In the genomic region with DNA sequence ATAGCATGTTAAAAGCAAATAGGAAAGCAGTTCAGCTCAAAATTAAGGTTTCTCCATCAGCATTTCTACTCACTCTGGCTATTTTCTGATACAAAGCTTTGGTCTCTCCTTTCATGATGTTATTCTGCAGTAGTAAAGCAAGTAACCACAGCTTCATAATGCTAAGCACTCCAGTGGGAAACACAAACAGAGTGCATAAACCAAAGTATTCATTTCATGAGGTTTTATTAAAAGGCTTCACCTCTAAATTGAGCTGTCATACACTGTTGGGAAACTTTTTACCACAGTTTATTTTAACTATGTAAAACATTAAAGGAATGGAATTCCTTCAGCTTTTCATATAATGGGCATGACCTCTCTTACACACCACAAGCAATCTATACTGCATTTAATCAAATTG, we compare ENCODE assay signal across 29 cellular contexts.
"Had no signal": no experiment of that assay in that cellular context is flagged by ENCODE, and none has a peak within 500 bp of the region (broad histone marks: within the 10 kb centered on the region; RNA-seq: fewer than 3 reads in every experiment).

No MANE protein-coding gene starts in this region.

- H3K79me2 ChIP-seq: parathyroid adenoma had no signal

- H3K4me3 Mint-ChIP-seq: activated CD4-positive, alpha-beta T cell treated with anti-CD3 and anti-CD28 coated beads, Interleukin-2, amount 10 ng/mL, durations not matched to agents 7 days and 5 days; activated CD8-positive, alpha-beta memory T cell treated with anti-CD3 and anti-CD28 coated beads, Interleukin-2, amount 10 ng/mL, durations not matched to agents 7 days and 5 days; activated CD8-positive, alpha-beta T cell treated with anti-CD3 and anti-CD28 coated beads for 36 hours; activated naive CD4-positive, alpha-beta T cell treated with anti-CD3 and anti-CD28 coated beads, Interleukin-2, amount 50 U/mL, for 24 hours; activated T-helper 1 cell treated with anti-CD3 and anti-CD28 coated beads, Interleukin-12 subunit alpha, Interleukin-12 subunit beta, Interleukin-2, Interleukin-4 antibody, amounts not matched to agents 30 ng/mL and 10 ng/mL and 1 ng/mL, durations not matched to agents 14 hours and 24 hours and 36 hours; endodermal cell; immature natural killer cell; mesothelial cell of epicardium; natural killer cell treated with Interleukin-12 subunit alpha and Interleukin-12 subunit beta and Interleukin-15 and Interleukin-18, amount 100 ng/mL, for 72 hours; stimulated activated naive B cell treated with anti-CD40 and anti-IgM and Interleukin-4, amounts not matched to agents 10 μg/mL and 1 μg/mL and 100 μg/mL, for 72 hours had no signal

- H3K27me3 ChIP-seq: esophagus squamous epithelium, left lung, neutrophil, transverse colon had no signal

- H3K9me3 ChIP-seq: esophagus squamous epithelium, neutrophil, transverse colon had no signal

- H3K27ac ChIP-seq: coronary artery, esophagus squamous epithelium, left lung, neutrophil, parathyroid adenoma, transverse colon, WERI-Rb-1 had no signal

- DNase-seq: activated CD4-positive, alpha-beta T cell treated with anti-CD3 and anti-CD28 coated beads, Interleukin-2, amount 10 ng/mL, durations not matched to agents 7 days and 5 days; activated CD4-positive, CD25-positive, alpha-beta regulatory T cell treated with anti-CD3 and anti-CD28 coated beads, Interleukin-2, amount 50 U/mL, for 72 hours; activated CD8-positive, alpha-beta memory T cell treated with anti-CD3 and anti-CD28 coated beads, Interleukin-2, amount 10 ng/mL, durations not matched to agents 7 days and 5 days; activated CD8-positive, alpha-beta T cell treated with anti-CD3 and anti-CD28 coated beads for 36 hours; activated gamma-delta T cell; activated T-cell treated with anti-CD3 and anti-CD28 coated beads for 4 hours; aorta; endodermal cell; esophagus squamous epithelium; immature natural killer cell; kidney glomerular epithelial cell; left lung; stimulated activated CD4-positive, alpha-beta T cell treated with anti-CD3 and anti-CD28 coated beads, Interleukin-2, amount 100 ng/mL, for 48 hours; stimulated activated CD8-positive, alpha-beta memory T cell treated with anti-CD3 and anti-CD28 coated beads, Interleukin-4, amount 100 ng/mL, for 48 hours; stimulated activated naive B cell treated with anti-CD40 and anti-IgM and Interleukin-4, amounts not matched to agents 10 μg/mL and 1 μg/mL and 100 μg/mL, for 72 hours; T-helper 1 cell; transverse colon; WERI-Rb-1 had no signal

- H3K36me3 ChIP-seq: esophagus squamous epithelium, left lung, neutrophil, transverse colon, WERI-Rb-1 had no signal

- FAIRE-seq: bronchial epithelial cell, TTC549, urothelium cell line had no signal

- H3K4me1 ChIP-seq: esophagus squamous epithelium, left lung, parathyroid adenoma, transverse colon had no signal

- H3K36me3 Mint-ChIP-seq: activated CD8-positive, alpha-beta memory T cell treated with anti-CD3 and anti-CD28 coated beads, Interleukin-2, amount 10 ng/mL, durations not matched to agents 7 days and 5 days; activated naive CD4-positive, alpha-beta T cell treated with anti-CD3 and anti-CD28 coated beads, Interleukin-2, amount 50 U/mL, for 24 hours; immature natural killer cell; mesothelial cell of epicardium; natural killer cell treated with Interleukin-12 subunit alpha and Interleukin-12 subunit beta and Interleukin-15 and Interleukin-18, amount 100 ng/mL, for 72 hours; stimulated activated naive B cell treated with anti-CD40 and anti-IgM and Interleukin-4, amounts not matched to agents 10 μg/mL and 1 μg/mL and 100 μg/mL, for 72 hours had no signal

- H3K9ac ChIP-seq: parathyroid adenoma had no signal

- H3K4me1 Mint-ChIP-seq: activated CD4-positive, alpha-beta T cell treated with anti-CD3 and anti-CD28 coated beads, Interleukin-2, amount 10 ng/mL, durations not matched to agents 7 days and 5 days; activated CD8-positive, alpha-beta memory T cell treated with anti-CD3 and anti-CD28 coated beads, Interleukin-2, amount 10 ng/mL, durations not matched to agents 7 days and 5 days; activated naive CD4-positive, alpha-beta T cell treated with anti-CD3 and anti-CD28 coated beads, Interleukin-2, amount 50 U/mL, for 24 hours; immature natural killer cell; mesothelial cell of epicardium; stimulated activated naive B cell treated with anti-CD40 and anti-IgM and Interleukin-4, amounts not matched to agents 10 μg/mL and 1 μg/mL and 100 μg/mL, for 72 hours had no signal

- H3K4me3 ChIP-seq: coronary artery, esophagus squamous epithelium, left lung, transverse colon had no signal

- H2AFZ ChIP-seq: parathyroid adenoma had no signal

- H3K27ac Mint-ChIP-seq: activated CD4-positive, alpha-beta T cell treated with anti-CD3 and anti-CD28 coated beads, Interleukin-2, amount 10 ng/mL, durations not matched to agents 7 days and 5 days; activated CD8-positive, alpha-beta memory T cell treated with anti-CD3 and anti-CD28 coated beads, Interleukin-2, amount 10 ng/mL, durations not matched to agents 7 days and 5 days; activated CD8-positive, alpha-beta T cell treated with anti-CD3 and anti-CD28 coated beads for 36 hours; activated naive CD4-positive, alpha-beta T cell treated with anti-CD3 and anti-CD28 coated beads, Interleukin-2, amount 50 U/mL, for 24 hours; activated T-helper 1 cell treated with anti-CD3 and anti-CD28 coated beads, Interleukin-12 subunit alpha, Interleukin-12 subunit beta, Interleukin-2, Interleukin-4 antibody, amounts not matched to agents 30 ng/mL and 10 ng/mL and 1 ng/mL, durations not matched to agents 14 hours and 24 hours and 36 hours; endodermal cell; immature natural killer cell; mesothelial cell of epicardium; natural killer cell treated with Interleukin-12 subunit alpha and Interleukin-12 subunit beta and Interleukin-15 and Interleukin-18, amount 100 ng/mL, for 72 hours; stimulated activated naive B cell treated with anti-CD40 and anti-IgM and Interleukin-4, amounts not matched to agents 10 μg/mL and 1 μg/mL and 100 μg/mL, for 72 hours had no signal

- ATAC-seq: activated CD8-positive, alpha-beta memory T cell treated with anti-CD3 and anti-CD28 coated beads, Interleukin-2, amount 10 ng/mL, durations not matched to agents 7 days and 5 days; activated CD8-positive, alpha-beta T cell treated with anti-CD3 and anti-CD28 coated beads for 36 hours; left lung; natural killer cell treated with Interleukin-12 subunit alpha and Interleukin-12 subunit beta and Interleukin-15 and Interleukin-18, amount 100 ng/mL, for 72 hours; sciatic nerve; stimulated activated naive B cell treated with anti-CD40 and anti-IgM and Interleukin-4, amounts not matched to agents 10 μg/mL and 1 μg/mL and 100 μg/mL, for 72 hours had no signal

- H3K27me3 Mint-ChIP-seq: activated CD4-positive, alpha-beta T cell treated with anti-CD3 and anti-CD28 coated beads, Interleukin-2, amount 10 ng/mL, durations not matched to agents 7 days and 5 days; activated CD8-positive, alpha-beta memory T cell treated with anti-CD3 and anti-CD28 coated beads, Interleukin-2, amount 10 ng/mL, durations not matched to agents 7 days and 5 days; activated CD8-positive, alpha-beta T cell treated with anti-CD3 and anti-CD28 coated beads for 36 hours; activated naive CD4-positive, alpha-beta T cell treated with anti-CD3 and anti-CD28 coated beads, Interleukin-2, amount 50 U/mL, for 24 hours; natural killer cell treated with Interleukin-12 subunit alpha and Interleukin-12 subunit beta and Interleukin-15 and Interleukin-18, amount 100 ng/mL, for 72 hours; stimulated activated naive B cell treated with anti-CD40 and anti-IgM and Interleukin-4, amounts not matched to agents 10 μg/mL and 1 μg/mL and 100 μg/mL, for 72 hours had no signal
